8 cellular contexts compared by ENCODE assay signal in the genomic region with DNA sequence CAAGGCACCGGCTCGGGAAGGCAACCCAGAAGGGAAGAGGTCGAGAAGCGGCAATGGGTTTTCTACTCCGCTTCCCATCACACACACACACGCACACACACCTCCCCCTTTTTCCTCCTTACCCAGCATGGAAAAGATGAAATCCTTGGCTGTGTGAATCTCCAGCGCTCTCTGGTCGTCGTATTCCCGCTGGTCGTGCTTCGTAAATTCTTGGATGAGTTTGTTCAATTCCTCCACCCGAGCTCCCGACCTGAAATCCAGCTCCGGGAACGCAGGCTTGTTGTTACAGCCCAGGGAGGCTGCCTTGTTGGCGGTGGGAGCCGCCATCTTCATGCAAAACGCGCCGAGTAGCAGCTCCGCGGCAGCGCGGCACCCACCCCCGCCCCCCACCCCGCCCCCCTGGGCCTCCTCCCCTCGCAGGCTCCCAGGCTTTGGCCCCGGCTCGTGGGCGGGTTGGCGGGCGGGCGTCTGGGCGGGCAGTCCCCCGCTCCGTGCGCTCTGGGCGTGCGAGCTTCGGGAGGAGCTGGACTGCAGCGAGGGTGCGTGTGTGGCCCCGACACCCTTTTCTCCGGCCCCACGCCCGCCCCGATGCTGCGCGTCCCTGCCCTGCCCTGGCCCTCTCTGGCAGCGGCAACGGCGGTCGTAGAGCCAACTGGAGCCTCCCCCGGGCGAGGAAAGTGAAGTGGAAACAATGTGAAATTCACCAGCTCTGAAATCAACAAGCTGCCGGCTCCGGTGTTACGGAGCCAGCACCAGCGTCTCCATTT. TPM values are rescaled to one million over a fixed set of nuclear protein-coding genes. Genes with fewer than 3 reads are reported as not detected.
DNase-seq lines count a peak whose midpoint lies in the region; ATAC-seq and TF ChIP-seq lines count a peak whose summit lies in the region.

A gene with protein sequence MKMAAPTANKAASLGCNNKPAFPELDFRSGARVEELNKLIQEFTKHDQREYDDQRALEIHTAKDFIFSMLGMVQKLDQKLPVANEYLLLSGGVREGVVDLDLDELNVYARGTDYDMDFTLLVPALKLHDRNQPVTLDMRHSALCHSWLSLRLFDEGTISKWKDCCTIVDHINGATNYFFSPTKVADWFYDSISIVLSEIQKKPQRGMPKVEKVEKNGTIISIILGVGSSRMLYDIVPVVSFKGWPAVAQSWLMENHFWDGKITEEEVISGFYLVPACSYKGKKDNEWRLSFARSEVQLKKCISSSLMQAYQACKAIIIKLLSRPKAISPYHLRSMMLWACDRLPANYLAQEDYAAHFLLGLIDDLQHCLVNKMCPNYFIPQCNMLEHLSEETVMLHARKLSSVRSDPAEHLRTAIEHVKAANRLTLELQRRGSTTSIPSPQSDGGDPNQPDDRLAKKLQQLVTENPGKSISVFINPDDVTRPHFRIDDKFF (minus strand): TSS at position 349 of the 767 bp plus-strand sequence. CDS start 16 bp downstream, at position 333.

- no peak for TF ChIP-seq CTCF in endothelial cell (IDR thresholded peaks at IDR 0.05; ENCODE audit: unreplicated experiment)

- peak within 1 kb of the TSS; percentile 98 for H3K4me3 Mint-ChIP-seq in endothelial cell (ENCODE audit: unreplicated experiment)

- ATAC-seq in GM19455 (IDR thresholded peaks at IDR 0.05; ENCODE audit: unreplicated experiment) (peak; percentile 66), HG03558 (IDR thresholded peaks at IDR 0.05; ENCODE audit: extremely low read depth, unreplicated experiment) (peak; percentile 32)

- DNase-seq in COLO668 (lab: John Stamatoyannopoulos, UW; ENCODE audit: unreplicated experiment): peak; percentile 61
- DNase-seq in NCI-H774 (lab: John Stamatoyannopoulos, UW): peak; percentile 92
- peak; percentile 41 for DNase-seq in activated T-cell treated with anti-CD3 and anti-CD28 coated beads for 24 hours (ENCODE audit: low read depth)
- DNase-seq in endothelial cell (ENCODE audit: low spot score): peak; percentile 73
- peak; percentile 92 for DNase-seq in mesenteric fat pad (ENCODE audit: low spot score)
- peak; percentile 26 to 34 for DNase-seq in stimulated activated CD8-positive, alpha-beta memory T cell treated with anti-CD3 and anti-CD28 coated beads, Interleukin-2, amount 100 ng/mL, for 48 hours (ENCODE audit: low read depth in 2 of 2)

- no peaks in the 10 kb centered on the region for H3K9me3 Mint-ChIP-seq in endothelial cell (ENCODE audit: unreplicated experiment)

- H3K36me3 Mint-ChIP-seq in endothelial cell (ENCODE audit: low read depth, unreplicated experiment): peaks cover 4% of the 10 kb centered on the region

- H3K27me3 Mint-ChIP-seq in endothelial cell (ENCODE audit: unreplicated experiment): peaks cover 5% of the 10 kb centered on the region

- H3K27ac Mint-ChIP-seq in endothelial cell (ENCODE audit: unreplicated experiment): peak within 1 kb of the TSS; percentile 64

- H3K4me1 Mint-ChIP-seq in endothelial cell (ENCODE audit: unreplicated experiment): peaks cover 8% of the 10 kb centered on the region

RNA-seq across cellular contexts. Expression of the gene that starts here (rescaled TPM):
- total RNA-seq in endothelial cell (ENCODE audit: unreplicated experiment) (4.3 TPM), mesenteric fat pad (3.3 TPM)

Comparison
In these comparisons a context has a peak if more than half of its experiments do, and no peak if none do; other contexts are left out.
1. Peak in every context shown above with its lines: DNase-seq and ATAC-seq.
2. DNase-seq: peak in every context shown above with its lines; median percentile 92 in NCI-H774; 92 in mesenteric fat pad; 73 in endothelial cell; 61 in COLO668; 41 in activated T-cell treated with anti-CD3 and anti-CD28 coated beads for 24 hours; 30 in stimulated activated CD8-positive, alpha-beta memory T cell treated with anti-CD3 and anti-CD28 coated beads, Interleukin-2, amount 100 ng/mL, for 48 hours.